17 cellular contexts compared by ENCODE assay signal in the genomic region with DNA sequence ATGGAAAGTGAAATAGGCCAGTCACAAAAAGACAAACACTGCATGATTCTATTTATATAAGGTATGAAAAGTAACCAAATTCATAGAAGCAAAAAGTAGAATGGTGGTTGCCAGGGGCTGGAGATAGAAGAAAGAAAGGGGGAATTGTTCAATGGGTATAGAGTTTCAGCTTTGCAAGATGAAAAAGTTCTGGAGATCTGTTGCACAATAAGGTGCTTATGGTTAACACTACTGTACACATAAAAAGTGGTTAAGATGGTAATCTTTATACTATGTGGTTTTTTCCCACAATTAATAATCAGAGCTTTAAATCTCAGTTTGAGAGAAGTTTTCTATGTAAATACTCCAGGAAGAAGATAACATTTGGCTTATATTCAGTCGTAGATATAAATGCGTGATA.
DNase-seq lines count a peak whose midpoint lies in the region; ATAC-seq lines count a peak whose summit lies in the region.
"Had no signal": no experiment of that assay in that cellular context is flagged by ENCODE, and none has a peak within 500 bp of the region (broad histone marks: within the 10 kb centered on the region; RNA-seq: fewer than 3 reads in every experiment).

No MANE protein-coding gene starts in this region.

- peaks cover 11 to 23% (median 16%) of the 10 kb centered on the region in 4 donors for H3K4me1 Mint-ChIP-seq in CD4-positive, alpha-beta memory T cell

- no peaks in the 10 kb centered on the region for H3K9me3 ChIP-seq in CD4-positive, alpha-beta memory T cell (ENCODE audit: control insufficient read depth in 1 of 2, low read length in 2 of 2)

- intact Hi-C loops in CD4-positive, alpha-beta memory T cell (cut with micrococcal nuclease): no loop called here

- POLR2A ChIA-PET in CD4-positive, alpha-beta memory T cell (lab: Charles Lee; ENCODE audit: partially characterized antibody): no interaction called here

- CTCF ChIA-PET in CD4-positive, alpha-beta memory T cell (lab: Charles Lee; ENCODE audit: partially characterized antibody): no interaction called here

- no peaks in the 10 kb centered on the region for H3K27me3 ChIP-seq in CD4-positive, alpha-beta memory T cell (ENCODE audit: insufficient read depth, low read length)

- H3K4me1 ChIP-seq in CD4-positive, alpha-beta memory T cell (ENCODE audit: insufficient read depth, low read length): peaks cover 12% of the 10 kb centered on the region
- H3K4me1 ChIP-seq: A549 had no signal

- no peaks in the 10 kb centered on the region for H3K36me3 Mint-ChIP-seq in CD4-positive, alpha-beta memory T cell

- peaks cover 2 to 21% (median 17%) of the 10 kb centered on the region in 8 donors for H3K9me3 Mint-ChIP-seq in CD4-positive, alpha-beta memory T cell

- H3K4me3 ChIP-seq in CD4-positive, alpha-beta memory T cell (ENCODE audit: low read length in 2 of 2): no peak overlapping the region
- H3K4me3 ChIP-seq: A549 had no signal

- no peak for ATAC-seq in HG03565 (IDR thresholded peaks at IDR 0.05; ENCODE audit: unreplicated experiment)
- ATAC-seq: A549, SK-N-SH treated with all-trans-retinoic acid at 6 μM for 48 hours had no signal

- peak in 3 of 5 donors; percentile 1 to 13 (median 2) for DNase-seq in CD4-positive, alpha-beta memory T cell
- DNase-seq in HT-29 (ENCODE audit: low spot score) (peak; percentile 24), SK-MEL-5 (ENCODE audit: low read depth, low spot score) (peak; percentile 52), foreskin melanocyte (peak; percentile 12), NK-92 (lab: John Stamatoyannopoulos, UW; ENCODE audit: unreplicated experiment) (no peak), NCI-H69 (lab: John Stamatoyannopoulos, UW) (no peak), G401 (ENCODE audit: low spot score) (no peak)
- DNase-seq: C1 segment of cervical spinal cord, DMS 273 treated with DMSO at 0.1 percent for 48 hours, Kasumi-1, NCI-H146, NCI-H2081 treated with DMSO at 0.1 percent for 48 hours, NCI-H510A, Right ventricle myocardium superior had no signal

- in situ Hi-C loops in SK-MEL-5 (cut with HindIII; ENCODE audit: low pct_unique_long_range_greater_than_20kb, low sequenced_read_pairs) (no loop called here), G401 (cut with HindIII; ENCODE audit: low sequenced_read_pairs) (no loop called here)

- H3K27me3 Mint-ChIP-seq in CD4-positive, alpha-beta memory T cell: no peaks in the 10 kb centered on the region

- peak overlapping the region in 2 of 7 donors; percentile 2 to 10 for H3K27ac Mint-ChIP-seq in CD4-positive, alpha-beta memory T cell

- H3K27ac ChIP-seq in CD4-positive, alpha-beta memory T cell (ENCODE audit: low read depth, low read length): no peak overlapping the region
- H3K27ac ChIP-seq: A549 had no signal

- no peaks in the 10 kb centered on the region for H3K36me3 ChIP-seq in CD4-positive, alpha-beta memory T cell (ENCODE audit: insufficient read depth, low read length)

- peak overlapping the region in 3 of 8 donors; percentile 0 to 57 (median 17) for H3K4me3 Mint-ChIP-seq in CD4-positive, alpha-beta memory T cell

Comparison
In these comparisons a context has a peak if more than half of its experiments do, and no peak if none do; other contexts are left out.
1. DNase-seq: peak in CD4-positive, alpha-beta memory T cell (3 of 5), HT-29 (single experiment), SK-MEL-5 (single experiment) and foreskin melanocyte (single experiment); none in NK-92 (single experiment), NCI-H69 (single experiment) and G401 (single experiment).